In genomic region chr6:130417951-130418350, GRCh38 we compare ENCODE assay signal across 1 cellular context.
A peak's percentile ranks its signal among the peaks of the same experiment; 100 is the strongest.
TF ChIP-seq lines count a peak whose summit lies in the region.

No MANE protein-coding gene starts in this region.

TF ChIP-seq in endothelial cell of umbilical vein, 7 proteins besides CTCF, POLR2A, EP300 and RAD21 (continued from another document):
- TF ChIP-seq JUN (IDR thresholded peaks at IDR 0.05; ENCODE audit: borderline replicate concordance, insufficient read depth, insufficient read length, low read depth) (no peak), MYC (IDR thresholded peaks at IDR 0.05; ENCODE audit: low read depth, low read length) (no peak), FOS (IDR thresholded peaks at IDR 0.05; ENCODE audit: borderline replicate concordance, insufficient read depth, low read length) (peak; percentile 18)
